Comparison of ENCODE assay signal across 8 cellular contexts in genomic region chr14:61388173-61388975, GRCh38.
DNase-seq lines count a peak whose midpoint lies in the region; ATAC-seq lines count a peak whose summit lies in the region.

No MANE protein-coding gene starts in this region.

- H3K79me1 ChIP-seq in neuronal stem cell (ENCODE audit: low read depth, low read length): no peaks in the 10 kb centered on the region

- peaks cover 25% of the 10 kb centered on the region for H3K36me3 Mint-ChIP-seq in activated CD4-positive, alpha-beta T cell treated with anti-CD3 and anti-CD28 coated beads for 36 hours (ENCODE audit: low read depth)
- H3K36me3 Mint-ChIP-seq in activated T-helper 1 cell treated with anti-CD3 and anti-CD28 coated beads, Interleukin-12 subunit alpha, Interleukin-12 subunit beta, Interleukin-2, Interleukin-4 antibody, amounts not matched to agents 30 ng/mL and 10 ng/mL and 1 ng/mL, durations not matched to agents 14 hours and 24 hours and 36 hours (ENCODE audit: low read depth): peaks cover 18% of the 10 kb centered on the region

- WGBS in neuronal stem cell (ENCODE audit: extremely low coverage in 2 of 2, insufficient read length in 2 of 2, insufficient replicate concordance in 1 of 2), 2 donors: no CpG with 5 or more reads among the region's 7 CpGs

- no peak overlapping the region for H2AFZ ChIP-seq in neuronal stem cell (ENCODE audit: low read length)

- H4K91ac ChIP-seq in neuronal stem cell (ENCODE audit: low read depth, low read length, poor library complexity): no peak overlapping the region

- no peaks in the 10 kb centered on the region for H3K27me3 Mint-ChIP-seq in activated CD4-positive, alpha-beta T cell treated with anti-CD3 and anti-CD28 coated beads for 36 hours
- no peaks in the 10 kb centered on the region for H3K27me3 Mint-ChIP-seq in activated T-helper 1 cell treated with anti-CD3 and anti-CD28 coated beads, Interleukin-12 subunit alpha, Interleukin-12 subunit beta, Interleukin-2, Interleukin-4 antibody, amounts not matched to agents 30 ng/mL and 10 ng/mL and 1 ng/mL, durations not matched to agents 14 hours and 24 hours and 36 hours (ENCODE audit: insufficient read depth)

- no peak overlapping the region for H2BK5ac ChIP-seq in neuronal stem cell (ENCODE audit: low read length)

- H2BK120ac ChIP-seq in neuronal stem cell (ENCODE audit: low read depth, low read length): no peak overlapping the region

- H3K9ac ChIP-seq in neuronal stem cell (ENCODE audit: low read depth, low read length, poor library complexity): no peak overlapping the region

- H3K4me3 ChIP-seq in neuronal stem cell (ENCODE audit: low read length in 2 of 2): no peak overlapping the region

- H3K9me3 ChIP-seq in neuronal stem cell (replicated peaks in 1 of 2; ENCODE audit: control insufficient read depth in 2 of 2, insufficient read depth in 1 of 2, low read depth in 1 of 2, low read length in 2 of 2): no peaks in the 10 kb centered on the region

- ATAC-seq in activated CD4-positive, alpha-beta T cell treated with anti-CD3 and anti-CD28 coated beads for 36 hours: peak; percentile 81
- ATAC-seq in HG02610 (IDR thresholded peaks at IDR 0.05; ENCODE audit: unreplicated experiment): peak; percentile 70

- H2AK5ac ChIP-seq in neuronal stem cell (ENCODE audit: low read depth, low read length): no peak overlapping the region

- H3K18ac ChIP-seq in neuronal stem cell (ENCODE audit: low read length): peak overlapping the region; percentile 22

- H3K27ac Mint-ChIP-seq in activated CD4-positive, alpha-beta T cell treated with anti-CD3 and anti-CD28 coated beads for 36 hours: no peak overlapping the region
- H3K27ac Mint-ChIP-seq in activated T-helper 1 cell treated with anti-CD3 and anti-CD28 coated beads, Interleukin-12 subunit alpha, Interleukin-12 subunit beta, Interleukin-2, Interleukin-4 antibody, amounts not matched to agents 30 ng/mL and 10 ng/mL and 1 ng/mL, durations not matched to agents 14 hours and 24 hours and 36 hours: no peak overlapping the region

- POLR2A ChIA-PET in activated CD4-positive, alpha-beta T cell treated with anti-CD3 and anti-CD28 coated beads for 36 hours (lab: Charles Lee): interaction anchor here (0.6 to 1.7 kb wide), 19 partner anchors 11 to 211 kb away, joined by 3 to 10 read pairs (median 4); partner anchors contain the start of gene PRKCH

- DNase-seq in activated CD4-positive, alpha-beta T cell treated with anti-CD3 and anti-CD28 coated beads for 36 hours: peak; percentile 71
- no peak for DNase-seq in activated CD4-positive, alpha-beta T cell treated with anti-CD3 and anti-CD28 coated beads for 1 hour
- DNase-seq in NCI-H2107 (lab: John Stamatoyannopoulos, UW) (peak; percentile 62), amniotic epithelial cell (ENCODE audit: low read depth) (peak; percentile 5), neuronal stem cell (ENCODE audit: low spot score) (no peak), NCI-H2227 treated with DMSO at 0.1 percent for 48 hours (lab: John Stamatoyannopoulos, UW) (no peak)
- DNase-seq in activated T-helper 1 cell treated with anti-CD3 and anti-CD28 coated beads, Interleukin-12 subunit alpha, Interleukin-12 subunit beta, Interleukin-2, Interleukin-4 antibody, amounts not matched to agents 30 ng/mL and 10 ng/mL and 1 ng/mL, durations not matched to agents 14 hours and 24 hours and 36 hours (ENCODE audit: low spot score): no peak

- no peak overlapping the region for H3K23ac ChIP-seq in neuronal stem cell (ENCODE audit: low read depth, low read length, poor library complexity)

- H2BK15ac ChIP-seq in neuronal stem cell (ENCODE audit: low read length): no peak overlapping the region

- CTCF ChIA-PET in activated CD4-positive, alpha-beta T cell treated with anti-CD3 and anti-CD28 coated beads for 36 hours (lab: Charles Lee): interaction anchor here (0.7 to 2.4 kb wide), 17 partner anchors 9 to 232 kb away, joined by 3 to 13 read pairs (median 3); no protein-coding TSS in a partner anchor

- H2BK12ac ChIP-seq in neuronal stem cell (ENCODE audit: low read length): no peak overlapping the region

- no peaks in the 10 kb centered on the region for H3K9me3 Mint-ChIP-seq in activated CD4-positive, alpha-beta T cell treated with anti-CD3 and anti-CD28 coated beads for 36 hours (ENCODE audit: low read depth)
- H3K9me3 Mint-ChIP-seq in activated T-helper 1 cell treated with anti-CD3 and anti-CD28 coated beads, Interleukin-12 subunit alpha, Interleukin-12 subunit beta, Interleukin-2, Interleukin-4 antibody, amounts not matched to agents 30 ng/mL and 10 ng/mL and 1 ng/mL, durations not matched to agents 14 hours and 24 hours and 36 hours: no peaks in the 10 kb centered on the region

- intact Hi-C loops in activated CD4-positive, alpha-beta T cell treated with anti-CD3 and anti-CD28 coated beads for 36 hours (cut with DNase I, micrococcal nuclease): loop anchor here (1.0 to 5.0 kb wide), 9 partner anchors 16 to 274 kb away; no protein-coding TSS in a partner anchor
- intact Hi-C loops in activated T-helper 1 cell treated with anti-CD3 and anti-CD28 coated beads, Interleukin-12 subunit alpha, Interleukin-12 subunit beta, Interleukin-2, Interleukin-4 antibody, amounts not matched to agents 30 ng/mL and 10 ng/mL and 1 ng/mL, durations not matched to agents 14 hours and 24 hours and 36 hours (cut with micrococcal nuclease): loop anchor here (1.0 to 5.0 kb wide), 6 partner anchors 16 to 274 kb away; no protein-coding TSS in a partner anchor

- peaks cover 0 to 5% of the 10 kb centered on the region in 2 donors for H3K4me1 ChIP-seq in neuronal stem cell (ENCODE audit: control insufficient read depth in 2 of 2, insufficient read depth in 1 of 2, low read depth in 1 of 2, low read length in 2 of 2)

- H3K27me3 ChIP-seq in neuronal stem cell (ENCODE audit: control insufficient read depth in 3 of 3, insufficient read depth in 3 of 3, low read depth in 1 of 3, low read length in 3 of 3): peaks cover 0 to 4% (median 0%) of the 10 kb centered on the region in 3 experiments

- no peak overlapping the region for H3K4ac ChIP-seq in neuronal stem cell (ENCODE audit: low read length)

- no peak overlapping the region for H3K4me3 Mint-ChIP-seq in activated CD4-positive, alpha-beta T cell treated with anti-CD3 and anti-CD28 coated beads for 36 hours
- H3K4me3 Mint-ChIP-seq in activated T-helper 1 cell treated with anti-CD3 and anti-CD28 coated beads, Interleukin-12 subunit alpha, Interleukin-12 subunit beta, Interleukin-2, Interleukin-4 antibody, amounts not matched to agents 30 ng/mL and 10 ng/mL and 1 ng/mL, durations not matched to agents 14 hours and 24 hours and 36 hours: no peak overlapping the region

- H3K36me3 ChIP-seq in neuronal stem cell (replicated peaks in 1 of 2; ENCODE audit: control insufficient read depth in 2 of 2, insufficient read depth in 2 of 2, low read length in 2 of 2): no peaks in the 10 kb centered on the region

- no peak overlapping the region for H3K4me2 ChIP-seq in neuronal stem cell (ENCODE audit: insufficient read depth, low read length, poor library complexity, severe bottlenecking)

- no peak overlapping the region for H3K14ac ChIP-seq in neuronal stem cell (ENCODE audit: low read length)

- no peak overlapping the region for H4K8ac ChIP-seq in neuronal stem cell (ENCODE audit: low read depth, low read length)

- no peaks in the 10 kb centered on the region for H3K4me1 Mint-ChIP-seq in activated CD4-positive, alpha-beta T cell treated with anti-CD3 and anti-CD28 coated beads for 36 hours
- H3K4me1 Mint-ChIP-seq in activated T-helper 1 cell treated with anti-CD3 and anti-CD28 coated beads, Interleukin-12 subunit alpha, Interleukin-12 subunit beta, Interleukin-2, Interleukin-4 antibody, amounts not matched to agents 30 ng/mL and 10 ng/mL and 1 ng/mL, durations not matched to agents 14 hours and 24 hours and 36 hours (ENCODE audit: low read depth): peaks cover 13% of the 10 kb centered on the region

- no peak overlapping the region for H3K27ac ChIP-seq in neuronal stem cell (replicated peaks; ENCODE audit: low read length)

Comparison
In these comparisons a context has a peak if more than half of its experiments do, and no peak if none do; other contexts are left out.
1. DNase-seq: peak in activated CD4-positive, alpha-beta T cell treated with anti-CD3 and anti-CD28 coated beads for 36 hours (single experiment), NCI-H2107 (single experiment) and amniotic epithelial cell (single experiment); none in activated CD4-positive, alpha-beta T cell treated with anti-CD3 and anti-CD28 coated beads for 1 hour (single experiment), neuronal stem cell (single experiment), NCI-H2227 treated with DMSO at 0.1 percent for 48 hours (single experiment) and activated T-helper 1 cell treated with anti-CD3 and anti-CD28 coated beads, Interleukin-12 subunit alpha, Interleukin-12 subunit beta, Interleukin-2, Interleukin-4 antibody, amounts not matched to agents 30 ng/mL and 10 ng/mL and 1 ng/mL, durations not matched to agents 14 hours and 24 hours and 36 hours (single experiment).